In the genomic region with DNA sequence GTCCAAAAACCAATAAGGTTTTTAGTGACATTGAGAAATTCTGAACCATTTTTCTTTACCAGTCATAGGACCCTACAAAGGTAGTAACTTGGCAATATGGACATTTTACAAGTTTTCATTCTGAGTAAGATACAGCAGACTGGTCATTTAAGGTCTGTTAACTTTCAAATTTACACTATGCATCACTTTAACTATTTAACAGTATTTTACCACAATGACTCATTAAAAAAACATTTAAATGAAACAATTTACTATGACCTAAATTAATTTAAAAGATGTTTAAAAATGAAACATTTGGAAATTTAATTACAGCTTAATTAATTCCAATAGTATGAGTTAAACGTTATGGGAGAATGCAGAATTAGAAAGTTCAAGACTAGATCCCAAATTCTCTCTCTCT, we compare ENCODE assay signal across 1 cellular context.
TF ChIP-seq lines count a peak whose summit lies in the region.

No MANE protein-coding gene starts in this region.

TF ChIP-seq in IMR-90, 13 proteins besides CTCF, POLR2A, EP300 and RAD21:
- TF ChIP-seq BHLHE40 (IDR thresholded peaks at IDR 0.05; ENCODE audit: low read depth, low read length) (no peak), MAZ (IDR thresholded peaks at IDR 0.05; ENCODE audit: borderline replicate concordance, low read depth, low read length) (no peak), FOS (IDR thresholded peaks at IDR 0.05; ENCODE audit: low read depth, low read length) (no peak), SMC3 (IDR thresholded peaks at IDR 0.05; ENCODE audit: low read depth, low read length) (no peak), NFE2L2 (IDR thresholded peaks at IDR 0.05; ENCODE audit: low read depth, low read length) (no peak), CHD1 (IDR thresholded peaks at IDR 0.05; ENCODE audit: low read depth, low read length) (no peak), CEBPB (IDR thresholded peaks at IDR 0.05; ENCODE audit: low read depth, low read length) (no peak), MXI1 (IDR thresholded peaks at IDR 0.05; ENCODE audit: borderline replicate concordance, low read depth, low read length) (no peak), RFX5 (IDR thresholded peaks at IDR 0.05; ENCODE audit: low read depth, low read length) (no peak), RCOR1 (IDR thresholded peaks at IDR 0.05; ENCODE audit: insufficient replicate concordance, low read length) (no peak), MAFK (IDR thresholded peaks at IDR 0.05; ENCODE audit: low read depth, low read length) (no peak)
- TF ChIP-seq, protein P1, sequence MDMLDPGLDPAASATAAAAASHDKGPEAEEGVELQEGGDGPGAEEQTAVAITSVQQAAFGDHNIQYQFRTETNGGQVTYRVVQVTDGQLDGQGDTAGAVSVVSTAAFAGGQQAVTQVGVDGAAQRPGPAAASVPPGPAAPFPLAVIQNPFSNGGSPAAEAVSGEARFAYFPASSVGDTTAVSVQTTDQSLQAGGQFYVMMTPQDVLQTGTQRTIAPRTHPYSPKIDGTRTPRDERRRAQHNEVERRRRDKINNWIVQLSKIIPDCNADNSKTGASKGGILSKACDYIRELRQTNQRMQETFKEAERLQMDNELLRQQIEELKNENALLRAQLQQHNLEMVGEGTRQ (IDR thresholded peaks at IDR 0.05; ENCODE audit: low read depth, low read length): no peak
- TF ChIP-seq, protein P2, sequence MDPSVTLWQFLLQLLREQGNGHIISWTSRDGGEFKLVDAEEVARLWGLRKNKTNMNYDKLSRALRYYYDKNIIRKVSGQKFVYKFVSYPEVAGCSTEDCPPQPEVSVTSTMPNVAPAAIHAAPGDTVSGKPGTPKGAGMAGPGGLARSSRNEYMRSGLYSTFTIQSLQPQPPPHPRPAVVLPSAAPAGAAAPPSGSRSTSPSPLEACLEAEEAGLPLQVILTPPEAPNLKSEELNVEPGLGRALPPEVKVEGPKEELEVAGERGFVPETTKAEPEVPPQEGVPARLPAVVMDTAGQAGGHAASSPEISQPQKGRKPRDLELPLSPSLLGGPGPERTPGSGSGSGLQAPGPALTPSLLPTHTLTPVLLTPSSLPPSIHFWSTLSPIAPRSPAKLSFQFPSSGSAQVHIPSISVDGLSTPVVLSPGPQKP (IDR thresholded peaks at IDR 0.05; ENCODE audit: borderline replicate concordance, low read depth, low read length): no peak
TF ChIP-seq in IMR-90: peak in this region for 0.
